In genomic region chr19:41334793-41335192, GRCh38 we compare ENCODE assay signal across 13 cellular contexts. TPM values are rescaled to one million over a fixed set of nuclear protein-coding genes. Genes with fewer than 3 reads are reported as not detected.
DNase-seq lines count a peak whose midpoint lies in the region; ATAC-seq, FAIRE-seq and TF ChIP-seq lines count a peak whose summit lies in the region.
"Had no signal": no experiment of that assay in that cellular context is flagged by ENCODE, and none has a peak within 500 bp of the region (broad histone marks: within the 10 kb centered on the region; RNA-seq: fewer than 3 reads in every experiment).

No MANE protein-coding gene starts in this region.

- ATAC-seq in GM12878 (peak; percentile 64), HG02852 (IDR thresholded peaks at IDR 0.05; ENCODE audit: unreplicated experiment) (no peak), GM19397 (IDR thresholded peaks at IDR 0.05; ENCODE audit: unreplicated experiment) (no peak)
- peak; percentile 57 to 86 for ATAC-seq in natural killer cell treated with Interleukin-12 subunit alpha and Interleukin-12 subunit beta and Interleukin-15 and Interleukin-18, amount 100 ng/mL, for 72 hours

- no TSS peak for BruUV-seq in GM12878 (replicated peaks; lab: Mats Ljungman, UMichigan)

- no peaks in the 10 kb centered on the region for H3K27me3 Mint-ChIP-seq in natural killer cell treated with Interleukin-12 subunit alpha and Interleukin-12 subunit beta and Interleukin-15 and Interleukin-18, amount 100 ng/mL, for 72 hours

- POLR2A ChIA-PET in GM12878 (lab: Charles Lee) = interaction anchor here (0.6 to 1.3 kb wide), 3 partner anchors 13 to 580 kb away, joined by 3 to 8 read pairs (median 6); no protein-coding TSS in a partner anchor

- H3K36me3 Mint-ChIP-seq in natural killer cell treated with Interleukin-12 subunit alpha and Interleukin-12 subunit beta and Interleukin-15 and Interleukin-18, amount 100 ng/mL, for 72 hours = peaks cover 24% of the 10 kb centered on the region

- in situ Hi-C loops in GM12878 (cut with MboI) = no loop called here

- H3K4me3 Mint-ChIP-seq in natural killer cell treated with Interleukin-12 subunit alpha and Interleukin-12 subunit beta and Interleukin-15 and Interleukin-18, amount 100 ng/mL, for 72 hours = peak overlapping the region; percentile 42

- H3K36me3 ChIP-seq in GM12878 (ENCODE audit: control insufficient read depth in 2 of 2, insufficient read depth in 2 of 2, low read length in 1 of 2) = peaks cover 14 to 22% of the 10 kb centered on the region in 2 experiments
- H3K36me3 ChIP-seq: colonic mucosa, transverse colon had no signal

- peaks cover 35 to 43% of the 10 kb centered on the region in 2 donors for H3K4me1 Mint-ChIP-seq in natural killer cell treated with Interleukin-12 subunit alpha and Interleukin-12 subunit beta and Interleukin-15 and Interleukin-18, amount 100 ng/mL, for 72 hours (ENCODE audit: low read depth in 2 of 2)

- no peaks in the 10 kb centered on the region for H3K27me3 ChIP-seq in GM12878 (replicated peaks in 1 of 2; ENCODE audit: control insufficient read depth in 2 of 2, insufficient read depth in 2 of 2, low read length in 1 of 2)
- H3K27me3 ChIP-seq: colonic mucosa, transverse colon had no signal

- no peak for TF ChIP-seq POLR2A in GM12878 (IDR thresholded peaks at IDR 0.05; ENCODE audit: low read depth, low read length)

- TF ChIP-seq CTCF in GM12878 (IDR thresholded peaks at IDR 0.05 in 2 of 3, conservative IDR thresholded peaks at IDR 0.05 in 1 of 3; ENCODE audit: control insufficient read depth in 2 of 3, extremely low read depth in 1 of 3, insufficient read depth in 1 of 3, low read depth in 3 of 3, low read length in 3 of 3) = no peak

- H3K9me3 Mint-ChIP-seq in natural killer cell treated with Interleukin-12 subunit alpha and Interleukin-12 subunit beta and Interleukin-15 and Interleukin-18, amount 100 ng/mL, for 72 hours = no peaks in the 10 kb centered on the region

- no peak overlapping the region for H3K4me3 ChIP-seq in GM12878
- H3K4me3 ChIP-seq: colonic mucosa, transverse colon had no signal

- peak overlapping the region; percentile 33; the same call in 1 of the 2 replicates for H3K4me2 ChIP-seq in GM12878 (ENCODE audit: control insufficient read depth, insufficient read depth)

- CTCF ChIA-PET in GM12878 (lab: Yijun Ruan, JAX) = interaction anchor here (0.6 to 1.6 kb wide), 4 partner anchors 8 to 105 kb away, joined by 3 to 5 read pairs (median 3); partner anchors contain the start of gene DMAC2

- H2AFZ ChIP-seq in GM12878 (ENCODE audit: control insufficient read depth, low read depth, low read length) = no peak overlapping the region

- H3K27ac Mint-ChIP-seq in natural killer cell treated with Interleukin-12 subunit alpha and Interleukin-12 subunit beta and Interleukin-15 and Interleukin-18, amount 100 ng/mL, for 72 hours = peak overlapping the region; percentile 54 to 90

- no peak for FAIRE-seq in GM12878 (lab: Jason Lieb, UNC)
- FAIRE-seq: D721Med had no signal

- intact Hi-C loops in GM12878 (cut with micrococcal nuclease; ENCODE audit: unreplicated experiment) = no loop called here

- 4% methylated on average over 4 of the region's 5 CpGs for WGBS in GM12878 (ENCODE audit: insufficient coverage, insufficient replicate concordance, low lambda C conversion rate, missing lambda C conversion rate)

- peaks cover 1% of the 10 kb centered on the region for H3K79me2 ChIP-seq in GM12878 (ENCODE audit: control insufficient read depth, insufficient read depth, low read length)

- H3K27ac ChIP-seq in GM12878 (ENCODE audit: control insufficient read depth, insufficient read depth) = peak overlapping the region; percentile 79
- H3K27ac ChIP-seq: colonic mucosa had no signal

- SMC1A ChIA-PET in GM12878 (lab: Charles Lee; ENCODE audit: uncharacterized antibody, unreplicated experiment) = interaction anchor here (1.8 kb wide), 1 partner anchor 15 kb away, joined by 7 read pairs; no protein-coding TSS in a partner anchor

- TF ChIP-seq RAD21 in GM12878 (IDR thresholded peaks at IDR 0.05; ENCODE audit: insufficient read depth, low read depth, low read length) = no peak

- DNase-seq in GF-D8 (lab: John Stamatoyannopoulos, UW) (peak; percentile 34), MV-4-11 (lab: John Stamatoyannopoulos, UW) (peak; percentile 92), GM12878 (ENCODE audit: low read depth, low spot score) (no peak), DMS 273 treated with DMSO at 0.1 percent for 48 hours (lab: John Stamatoyannopoulos, UW) (no peak), HK-2 (ENCODE audit: unreplicated experiment) (no peak)
- DNase-seq in natural killer cell treated with Interleukin-12 subunit alpha and Interleukin-12 subunit beta and Interleukin-15 and Interleukin-18, amount 100 ng/mL, for 72 hours (ENCODE audit: low spot score) = no peak
- DNase-seq: colonic mucosa, HCEC 1CT, NCI-H2029 treated with DMSO at 0.1 percent for 48 hours, transverse colon had no signal

- no peaks in the 10 kb centered on the region for H4K20me1 ChIP-seq in GM12878 (ENCODE audit: control insufficient read depth, insufficient read depth)

- H3K9me3 ChIP-seq in GM12878 (replicated peaks; ENCODE audit: control insufficient read depth, insufficient read depth, low read length) = no peaks in the 10 kb centered on the region
- H3K9me3 ChIP-seq: colonic mucosa, transverse colon had no signal

- RAD21 ChIA-PET in GM12878 (lab: Charles Lee; ENCODE audit: unreplicated experiment) = interaction anchor here (0.6 to 1.2 kb wide), 3 partner anchors 17 to 212 kb away, joined by 3 to 5 read pairs (median 4); no protein-coding TSS in a partner anchor

- H3K9ac ChIP-seq in GM12878 (ENCODE audit: control insufficient read depth, insufficient read depth, low read length) = peak overlapping the region; percentile 20; the same call in 1 of the 2 replicates

- peaks cover 11% of the 10 kb centered on the region for H3K4me1 ChIP-seq in GM12878 (ENCODE audit: control insufficient read depth, insufficient read depth, low read length)
- H3K4me1 ChIP-seq: colonic mucosa had no signal

- TF ChIP-seq EP300 in GM12878 (IDR thresholded peaks at IDR 0.05; ENCODE audit: borderline replicate concordance in 1 of 2, control insufficient read depth in 1 of 2, low read depth in 2 of 2, low read length in 2 of 2) = no peak

RNA-seq across cellular contexts. Expression of gene TGFB1, which starts 18.9 kb away (rescaled TPM):
- 51.1 and 51.2 TPM in 2 replicates for total RNA-seq in GM12878 (2013; cell fraction: nucleolus; rRNA removed)
- total RNA-seq in GM12878 (2014; rRNA removed) = 10.4 and 14.5 TPM in 2 replicates
- 14.2 and 14.4 TPM in 2 replicates for total RNA-seq in GM12878 (2014; rRNA removed; fragmentation: Illumina TruSeq; extraction: Trizol)
- total RNA-seq in GM12878 (2021) = 117 and 120 TPM in 2 replicates
- 36.8 TPM for polyA plus RNA-seq in GM12878 (2011; ENCODE audit: low read depth)
- 3.6 and 5.9 TPM in 2 replicates for polyA plus RNA-seq in GM12878 (2011; rRNA removed)
- 17.2 and 17.9 TPM in 2 replicates for polyA plus RNA-seq in GM12878 (2011; cell fraction: cytosol; rRNA removed)
- polyA plus RNA-seq in GM12878 (2011; cell fraction: nucleus; rRNA removed) = 29.4 and 38.3 TPM in 2 replicates
- polyA plus RNA-seq in GM12878 (2012) = 75.0 and 80.1 TPM in 2 replicates
- polyA plus RNA-seq in GM12878 (2014; fragmentation: Illumina TruSeq; extraction: Trizol) = 10.0 and 24.3 TPM in 2 replicates
- polyA plus RNA-seq in GM12878 (2014; fragmentation: Nextera tagmentation; extraction: Ambion mirVana) = under 1 TPM; 0.23 to 0.37 TPM
- 33.3 and 48.2 TPM in 2 replicates for polyA plus RNA-seq in GM12878 (2014; rRNA removed)
- polyA plus RNA-seq in GM12878 (2016; fragmentation: Nextera tagmentation; extraction: Ambion mirVana) = 1 to 10 TPM; 7.1 to 7.5 TPM
- polyA minus RNA-seq in GM12878 (2011; rRNA and poly(A)+ RNA removed) = 13.9 and 21.5 TPM in 2 replicates
- polyA minus RNA-seq in GM12878 (2011; cell fraction: cytosol; rRNA and poly(A)+ RNA removed) = 36.7 and 56.1 TPM in 2 replicates
- polyA minus RNA-seq in GM12878 (2011; cell fraction: nucleus; rRNA and poly(A)+ RNA removed) = 11.5 and 21.3 TPM in 2 replicates
- total RNA-seq in natural killer cell treated with Interleukin-12 subunit alpha and Interleukin-12 subunit beta and Interleukin-15 and Interleukin-18, amount 100 ng/mL, for 72 hours = 100 to 1,000 TPM; 108 to 131 TPM

RNA-seq across cellular contexts. Expression of gene CCDC97, which starts 24.8 kb away (rescaled TPM):
- 17.5 and 19.3 TPM in 2 replicates for total RNA-seq in GM12878 (2013; cell fraction: nucleolus; rRNA removed)
- 14.4 and 18.3 TPM in 2 replicates for total RNA-seq in GM12878 (2014; rRNA removed)
- 7.0 and 8.8 TPM in 2 replicates for total RNA-seq in GM12878 (2014; rRNA removed; fragmentation: Illumina TruSeq; extraction: Trizol)
- total RNA-seq in GM12878 (2021) = 32.9 and 34.1 TPM in 2 replicates
- polyA plus RNA-seq in GM12878 (2011; ENCODE audit: low read depth) = 8.9 TPM
- 4.3 and 9.2 TPM in 2 replicates for polyA plus RNA-seq in GM12878 (2011; rRNA removed)
- 11.4 and 12.1 TPM in 2 replicates for polyA plus RNA-seq in GM12878 (2011; cell fraction: cytosol; rRNA removed)
- 9.0 and 12.7 TPM in 2 replicates for polyA plus RNA-seq in GM12878 (2011; cell fraction: nucleus; rRNA removed)
- polyA plus RNA-seq in GM12878 (2012) = 17.3 and 22.2 TPM in 2 replicates
- 11.0 and 19.4 TPM in 2 replicates for polyA plus RNA-seq in GM12878 (2014; fragmentation: Illumina TruSeq; extraction: Trizol)
- polyA plus RNA-seq in GM12878 (2014; fragmentation: Nextera tagmentation; extraction: Ambion mirVana) = 1 to 10 TPM; 1.8 to 2.4 TPM
- 24.4 and 28.1 TPM in 2 replicates for polyA plus RNA-seq in GM12878 (2014; rRNA removed)
- polyA plus RNA-seq in GM12878 (2016; fragmentation: Nextera tagmentation; extraction: Ambion mirVana) = 10 to 100 TPM; 27.3 to 29.5 TPM
- 6.9 and 14.5 TPM in 2 replicates for polyA minus RNA-seq in GM12878 (2011; rRNA and poly(A)+ RNA removed)
- 6.1 and 8.8 TPM in 2 replicates for polyA minus RNA-seq in GM12878 (2011; cell fraction: cytosol; rRNA and poly(A)+ RNA removed)
- polyA minus RNA-seq in GM12878 (2011; cell fraction: nucleus; rRNA and poly(A)+ RNA removed) = 5.0 and 12.9 TPM in 2 replicates
- total RNA-seq in natural killer cell treated with Interleukin-12 subunit alpha and Interleukin-12 subunit beta and Interleukin-15 and Interleukin-18, amount 100 ng/mL, for 72 hours = 10 to 100 TPM; 52.5 to 56.2 TPM

RNA-seq across cellular contexts. Expression of gene B9D2, which starts 29.2 kb away (rescaled TPM):
- 1.0 and 1.8 TPM in 2 replicates for total RNA-seq in GM12878 (2013; cell fraction: nucleolus; rRNA removed)
- total RNA-seq in GM12878 (2014; rRNA removed) (4.6 and 6.0 TPM in 2 replicates), GM12878 (2014; rRNA removed; fragmentation: Illumina TruSeq; extraction: Trizol) (2.3 and 3.3 TPM in 2 replicates), GM12878 (2021) (5.0 and 5.5 TPM in 2 replicates)
- 4.6 TPM for polyA plus RNA-seq in GM12878 (2011; ENCODE audit: low read depth)
- polyA plus RNA-seq in GM12878 (2011; rRNA removed) (3.7 and 8.3 TPM in 2 replicates), GM12878 (2014; fragmentation: Illumina TruSeq; extraction: Trizol) (0.25 and 2.4 TPM in 2 replicates), GM12878 (2014; fragmentation: Nextera tagmentation; extraction: Ambion mirVana) (1 to 10 TPM; 2.5 to 5.0 TPM), GM12878 (2014; rRNA removed) (5.5 and 6.3 TPM in 2 replicates), GM12878 (2016; fragmentation: Nextera tagmentation; extraction: Ambion mirVana) (10 to 100 TPM; 10.8 to 12.4 TPM)
- 10.3 and 13.3 TPM in 2 replicates for polyA plus RNA-seq in GM12878 (2011; cell fraction: cytosol; rRNA removed)
- polyA plus RNA-seq in GM12878 (2011; cell fraction: nucleus; rRNA removed) = 8.9 and 9.8 TPM in 2 replicates
- 5.4 and 8.6 TPM in 2 replicates for polyA plus RNA-seq in GM12878 (2012)
- 3.1 and 4.7 TPM in 2 replicates for polyA minus RNA-seq in GM12878 (2011; rRNA and poly(A)+ RNA removed)
- 1.9 and 3.6 TPM in 2 replicates for polyA minus RNA-seq in GM12878 (2011; cell fraction: cytosol; rRNA and poly(A)+ RNA removed)
- 1.9 and 2.4 TPM in 2 replicates for polyA minus RNA-seq in GM12878 (2011; cell fraction: nucleus; rRNA and poly(A)+ RNA removed)
- 1 to 10 TPM; 4.9 to 9.3 TPM for total RNA-seq in natural killer cell treated with Interleukin-12 subunit alpha and Interleukin-12 subunit beta and Interleukin-15 and Interleukin-18, amount 100 ng/mL, for 72 hours

RNA-seq across cellular contexts. Expression of gene TMEM91, which starts 41.5 kb away (rescaled TPM):
- total RNA-seq in GM12878 (2013; cell fraction: nucleolus; rRNA removed) = 9.0 and 12.0 TPM in 2 replicates
- total RNA-seq in GM12878 (2014; rRNA removed) = 3.2 and 4.4 TPM in 2 replicates
- total RNA-seq in GM12878 (2014; rRNA removed; fragmentation: Illumina TruSeq; extraction: Trizol) = 2.1 and 3.0 TPM in 2 replicates
- total RNA-seq in GM12878 (2021) = 1.8 and 3.1 TPM in 2 replicates
- polyA plus RNA-seq in GM12878 (2011; ENCODE audit: low read depth) = 3.1 TPM
- 1.6 and 2.9 TPM in 2 replicates for polyA plus RNA-seq in GM12878 (2011; rRNA removed)
- polyA plus RNA-seq in GM12878 (2011; cell fraction: cytosol; rRNA removed) = 4.0 and 5.1 TPM in 2 replicates
- polyA plus RNA-seq in GM12878 (2011; cell fraction: nucleus; rRNA removed) = 14.4 and 16.6 TPM in 2 replicates
- polyA plus RNA-seq in GM12878 (2012) = 7.3 and 7.5 TPM in 2 replicates
- polyA plus RNA-seq in GM12878 (2014; fragmentation: Illumina TruSeq; extraction: Trizol) = 1.6 and 2.5 TPM in 2 replicates
- polyA plus RNA-seq in GM12878 (2014; fragmentation: Nextera tagmentation; extraction: Ambion mirVana) = 1 to 10 TPM; 1.6 to 2.1 TPM
- polyA plus RNA-seq in GM12878 (2014; rRNA removed) = 5.2 and 5.5 TPM in 2 replicates
- polyA plus RNA-seq in GM12878 (2016; fragmentation: Nextera tagmentation; extraction: Ambion mirVana) = 1 to 10 TPM; 1.5 to 1.9 TPM
- polyA minus RNA-seq in GM12878 (2011; rRNA and poly(A)+ RNA removed) = 5.2 and 5.3 TPM in 2 replicates
- 2.3 and 3.4 TPM in 2 replicates for polyA minus RNA-seq in GM12878 (2011; cell fraction: cytosol; rRNA and poly(A)+ RNA removed)
- polyA minus RNA-seq in GM12878 (2011; cell fraction: nucleus; rRNA and poly(A)+ RNA removed) = 4.7 and 7.5 TPM in 2 replicates
- total RNA-seq in natural killer cell treated with Interleukin-12 subunit alpha and Interleukin-12 subunit beta and Interleukin-15 and Interleukin-18, amount 100 ng/mL, for 72 hours = 1 to 10 TPM; 4.7 to 6.7 TPM

Comparison
In these comparisons a context has a peak if more than half of its experiments do, and no peak if none do; other contexts are left out.
1. DNase-seq: peak in GF-D8 (single experiment) and MV-4-11 (single experiment); none in GM12878 (single experiment), natural killer cell treated with Interleukin-12 subunit alpha and Interleukin-12 subunit beta and Interleukin-15 and Interleukin-18, amount 100 ng/mL, for 72 hours (single experiment), DMS 273 treated with DMSO at 0.1 percent for 48 hours (single experiment) and HK-2 (single experiment).
2. ATAC-seq: peak in GM12878 (single experiment) and natural killer cell treated with Interleukin-12 subunit alpha and Interleukin-12 subunit beta and Interleukin-15 and Interleukin-18, amount 100 ng/mL, for 72 hours (2 of 2); none in HG02852 (single experiment) and GM19397 (single experiment).